Comparison of ENCODE assay signal across 14 cellular contexts in the genomic region with DNA sequence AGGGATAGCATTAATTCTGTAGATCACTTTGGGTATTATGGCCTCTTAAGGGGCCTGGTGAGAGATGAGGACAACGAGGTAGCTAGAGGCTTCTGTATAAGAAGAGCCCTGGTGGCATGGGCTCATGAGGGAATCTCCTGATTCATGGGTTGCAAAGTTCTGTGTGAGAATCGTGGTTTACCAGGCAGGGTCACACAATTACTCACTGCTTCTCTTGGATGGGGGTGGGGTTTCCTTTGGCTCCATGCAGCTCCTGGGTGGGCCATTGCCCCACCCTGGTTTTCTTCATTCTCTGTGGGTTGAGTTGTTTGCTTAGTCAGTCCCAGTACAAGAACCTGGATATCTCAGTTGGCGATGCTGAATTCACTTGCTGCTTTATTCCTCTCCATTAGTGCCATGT. TPM values are rescaled to one million over a fixed set of nuclear protein-coding genes. Genes with fewer than 3 reads are reported as not detected.
DNase-seq lines count a peak whose midpoint lies in the region; ATAC-seq lines count a peak whose summit lies in the region.
"Had no signal": no experiment of that assay in that cellular context is flagged by ENCODE, and none has a peak within 500 bp of the region (broad histone marks: within the 10 kb centered on the region; RNA-seq: fewer than 3 reads in every experiment).

No MANE protein-coding gene starts in this region.

- H3K36me3 Mint-ChIP-seq in activated CD8-positive, alpha-beta T cell treated with anti-CD3 and anti-CD28 coated beads, Interleukin-2, amount 10 ng/mL, durations not matched to agents 7 days and 5 days (ENCODE audit: low read depth): peaks cover 13% of the 10 kb centered on the region

- peaks cover 8% of the 10 kb centered on the region for H3K9me3 Mint-ChIP-seq in activated CD8-positive, alpha-beta T cell treated with anti-CD3 and anti-CD28 coated beads, Interleukin-2, amount 10 ng/mL, durations not matched to agents 7 days and 5 days (ENCODE audit: insufficient read depth)

- H3K27ac Mint-ChIP-seq in activated CD8-positive, alpha-beta T cell treated with anti-CD3 and anti-CD28 coated beads, Interleukin-2, amount 10 ng/mL, durations not matched to agents 7 days and 5 days: no peak overlapping the region

- intact Hi-C loops in posterior cingulate gyrus (cut with DNase I): no loop called here

- POLR2A ChIA-PET in activated CD8-positive, alpha-beta T cell treated with anti-CD3 and anti-CD28 coated beads, Interleukin-2, amount 10 ng/mL, durations not matched to agents 7 days and 5 days (lab: Charles Lee): interaction anchor here (0.6 kb wide), 1 partner anchor 11 kb away, joined by 3 read pairs; no protein-coding TSS in a partner anchor

- no peak for ATAC-seq in activated CD8-positive, alpha-beta T cell treated with anti-CD3 and anti-CD28 coated beads, Interleukin-2, amount 10 ng/mL, durations not matched to agents 7 days and 5 days
- no peak for ATAC-seq in GM19328 (IDR thresholded peaks at IDR 0.05; ENCODE audit: unreplicated experiment)

- DNase-seq in Daoy (ENCODE audit: low read depth): peak; percentile 8
- DNase-seq in ELR (ENCODE audit: low read depth): peak; percentile 46
- DNase-seq in activated CD8-positive, alpha-beta T cell treated with anti-CD3 and anti-CD28 coated beads, Interleukin-2, amount 10 ng/mL, durations not matched to agents 7 days and 5 days: peak; percentile 33
- DNase-seq in kidney tubule cell (ENCODE audit: low spot score): peak; percentile 47
- no peak for DNase-seq in posterior cingulate gyrus
- no peak for DNase-seq in NCI-H748 (lab: John Stamatoyannopoulos, UW; ENCODE audit: unreplicated experiment)
- DNase-seq: central memory CD4-positive, alpha-beta T cell; DMS153; hypothalamus; NCI-H2081; NCI-H510A treated with DMSO at 0.1 percent for 48 hours; SK-N-SH; thyroid gland had no signal

- CTCF ChIA-PET in activated CD8-positive, alpha-beta T cell treated with anti-CD3 and anti-CD28 coated beads, Interleukin-2, amount 10 ng/mL, durations not matched to agents 7 days and 5 days (lab: Charles Lee): no interaction called here

- no peaks in the 10 kb centered on the region for H3K27me3 Mint-ChIP-seq in activated CD8-positive, alpha-beta T cell treated with anti-CD3 and anti-CD28 coated beads, Interleukin-2, amount 10 ng/mL, durations not matched to agents 7 days and 5 days (ENCODE audit: low read depth)

- H3K4me1 Mint-ChIP-seq in activated CD8-positive, alpha-beta T cell treated with anti-CD3 and anti-CD28 coated beads, Interleukin-2, amount 10 ng/mL, durations not matched to agents 7 days and 5 days (ENCODE audit: low read depth): peaks cover 18% of the 10 kb centered on the region

- H3K4me3 Mint-ChIP-seq in activated CD8-positive, alpha-beta T cell treated with anti-CD3 and anti-CD28 coated beads, Interleukin-2, amount 10 ng/mL, durations not matched to agents 7 days and 5 days: no peak overlapping the region

RNA-seq across cellular contexts. Expression of a gene that starts 30.9 kb away (rescaled TPM):
- under 0.01 TPM in 1 of 2 replicates, not detected in the other for total RNA-seq in Daoy (2014; rRNA removed; shearing (Covaris generic))
- total RNA-seq in activated CD8-positive, alpha-beta T cell treated with anti-CD3 and anti-CD28 coated beads, Interleukin-2, amount 10 ng/mL, durations not matched to agents 7 days and 5 days: 1 to 10 TPM; 1.1 TPM

Comparison
In these comparisons a context has a peak if more than half of its experiments do, and no peak if none do; other contexts are left out.
1. DNase-seq: peak in Daoy (single experiment), ELR (single experiment), activated CD8-positive, alpha-beta T cell treated with anti-CD3 and anti-CD28 coated beads, Interleukin-2, amount 10 ng/mL, durations not matched to agents 7 days and 5 days (single experiment) and kidney tubule cell (single experiment); none in posterior cingulate gyrus (0 of 10) and NCI-H748 (single experiment).